ENCODE assay signal across 9 cellular contexts in the genomic region with DNA sequence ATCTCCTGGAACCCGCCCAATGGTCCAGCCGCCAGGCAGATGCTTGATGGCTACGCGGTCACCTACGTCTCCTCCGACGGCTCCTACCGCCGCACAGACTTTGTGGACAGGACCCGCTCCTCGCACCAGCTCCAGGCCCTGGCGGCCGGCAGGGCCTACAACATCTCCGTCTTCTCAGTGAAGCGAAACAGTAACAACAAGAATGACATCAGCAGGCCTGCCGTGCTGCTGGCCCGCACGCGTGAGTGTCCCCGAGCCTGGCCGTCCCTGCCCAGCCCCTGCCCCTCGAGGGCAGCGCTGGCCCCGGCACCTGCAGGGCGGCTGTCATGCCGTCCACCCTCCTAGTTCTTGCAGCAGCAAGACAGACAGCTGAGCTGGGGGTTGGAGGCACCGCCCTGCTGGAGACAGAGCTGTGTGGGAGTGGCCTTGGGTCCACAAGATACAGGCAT.
"Had no signal": no experiment of that assay in that cellular context is flagged by ENCODE, and none has a peak within 500 bp of the region (broad histone marks: within the 10 kb centered on the region; RNA-seq: fewer than 3 reads in every experiment).

No MANE protein-coding gene starts in this region.

- DNase-seq: activated CD4-positive, alpha-beta T cell treated with anti-CD3 and anti-CD28 coated beads, Interleukin-2, amount 10 ng/mL, durations not matched to agents 24 days and 14 days; activated T-cell treated with anti-CD3 and anti-CD28 coated beads, Interleukin-2, amount 50 U/mL, for 1 hour; amygdala; cerebellar nuclear complex; immature natural killer cell; mesendoderm; stimulated activated CD4-positive, alpha-beta T cell treated with anti-CD3 and anti-CD28 coated beads, Interleukin-4, amount 100 ng/mL, for 1 hour; stimulated activated CD8-positive, alpha-beta memory T cell treated with anti-CD3 and anti-CD28 coated beads, Interleukin-4, amount 100 ng/mL, for 48 hours had no signal

- ATAC-seq: left lung had no signal

- H3K27ac ChIP-seq: left lung had no signal

- H3K4me3 ChIP-seq: left lung had no signal

- H3K9me3 ChIP-seq: left lung had no signal
